Comparison of ENCODE assay signal across 27 cellular contexts in genomic region chr5:65986796-65987195, GRCh38.
A peak's percentile ranks its signal among the peaks of the same experiment; 100 is the strongest.
DNase-seq lines count a peak whose midpoint lies in the region; ATAC-seq and TF ChIP-seq lines count a peak whose summit lies in the region.
"Had no signal": no experiment of that assay in that cellular context is flagged by ENCODE, and none has a peak within 500 bp of the region (broad histone marks: within the 10 kb centered on the region; RNA-seq: fewer than 3 reads in every experiment).

No MANE protein-coding gene starts in this region.

- peaks cover 98% of the 10 kb centered on the region for H3K79me2 ChIP-seq in osteoblast (ENCODE audit: insufficient read depth, low read length)

- peaks cover 85% of the 10 kb centered on the region for H4K20me1 ChIP-seq in osteoblast (ENCODE audit: insufficient read depth, low read length)

- peak overlapping the region; percentile 64 for H3K4me2 ChIP-seq in osteoblast (ENCODE audit: insufficient read depth, low read length)
- H3K4me2 ChIP-seq: smooth muscle cell had no signal

- DNase-seq in NCI-H2029 (lab: John Stamatoyannopoulos, UW) (peak; percentile 12), NCI-H2029 treated with DMSO at 0.1 percent for 48 hours (lab: John Stamatoyannopoulos, UW) (no peak), HEK293T (ENCODE audit: extremely low spot score) (no peak), chondrocyte (ENCODE audit: low spot score) (no peak), osteoblast (ENCODE audit: insufficient read length, low spot score, missing footprints) (no peak), cerebellar cortex (ENCODE audit: low spot score) (no peak), CD1c-positive myeloid dendritic cell (ENCODE audit: extremely low spot score) (no peak)
- DNase-seq: activated CD4-positive, alpha-beta T cell treated with anti-CD3 and anti-CD28 coated beads for 1 hour; activated CD8-positive, alpha-beta memory T cell treated with anti-CD3 and anti-CD28 coated beads for 24 hours; activated T-cell treated with anti-CD3 and anti-CD28 coated beads, Interleukin-2, amount 50 U/mL, for 1 hour; BE2C; effector CD8-positive, alpha-beta T cell; EL; H9; Kasumi-1; left ventricle myocardium superior; mucosa of descending colon; NCI-H187 treated with DMSO at 0.1 percent for 48 hours; NCI-H446 treated with DMSO at 0.1 percent for 48 hours; Peyer's patch; SIG-M5; stimulated activated CD4-positive, alpha-beta T cell treated with anti-CD3 and anti-CD28 coated beads, Interleukin-2, amount 100 ng/mL, for 24 hours; T-cell had no signal

- H3K9me3 Mint-ChIP-seq in chondrocyte (ENCODE audit: low read depth): no peaks in the 10 kb centered on the region
- H3K9me3 Mint-ChIP-seq: H9, T-cell had no signal

- CTCF ChIA-PET in HEK293T (lab: Yijun Ruan, JAX): no interaction called here

- H2AFZ ChIP-seq in osteoblast (ENCODE audit: low read length): no peak overlapping the region

- H3K4me3 ChIP-seq in osteoblast (ENCODE audit: insufficient read depth, low read length): no peak overlapping the region
- H3K4me3 ChIP-seq: mucosa of descending colon, Peyer's patch, smooth muscle cell had no signal

- H3K4me3 Mint-ChIP-seq in chondrocyte (ENCODE audit: unreplicated experiment): no peak overlapping the region
- H3K4me3 Mint-ChIP-seq: brain, H9, T-cell had no signal

- no peak for ATAC-seq in GM18511 (IDR thresholded peaks at IDR 0.05; ENCODE audit: unreplicated experiment)
- ATAC-seq: left ventricle myocardium superior, mucosa of descending colon, T-cell had no signal

- no peaks in the 10 kb centered on the region for H3K9me3 ChIP-seq in osteoblast (ENCODE audit: low read depth, low read length)
- H3K9me3 ChIP-seq: BE2C, mucosa of descending colon, neutrophil, Peyer's patch had no signal

- TF ChIP-seq CTCF in chondrocyte (IDR thresholded peaks at IDR 0.05) (no peak), osteoblast (IDR thresholded peaks at IDR 0.05; ENCODE audit: extremely low read depth, low read depth, low read length) (no peak)

- peak overlapping the region; percentile 10 for H3K27ac ChIP-seq in osteoblast (ENCODE audit: low read depth, low read length)
- H3K27ac ChIP-seq: neutrophil, Peyer's patch had no signal

- H3K27me3 Mint-ChIP-seq in chondrocyte (ENCODE audit: low read depth): no peaks in the 10 kb centered on the region
- H3K27me3 Mint-ChIP-seq: brain, T-cell had no signal

- peak overlapping the region; percentile 83 for H3K27ac Mint-ChIP-seq in chondrocyte (ENCODE audit: unreplicated experiment)

- H3K36me3 ChIP-seq in osteoblast (ENCODE audit: insufficient read depth, low read length): peaks cover 3% of the 10 kb centered on the region
- H3K36me3 ChIP-seq: BE2C, Peyer's patch had no signal

- H3K27me3 ChIP-seq in osteoblast (ENCODE audit: insufficient read depth, low read length): no peaks in the 10 kb centered on the region
- H3K27me3 ChIP-seq: BE2C, neutrophil, Peyer's patch had no signal

- POLR2A ChIA-PET in HEK293T (lab: Yijun Ruan, JAX): no interaction called here

- H3K36me3 Mint-ChIP-seq in chondrocyte (ENCODE audit: low read depth): peaks cover 3% of the 10 kb centered on the region

- peaks cover 21% of the 10 kb centered on the region for H3K4me1 ChIP-seq in osteoblast (ENCODE audit: insufficient read depth, low read length)
- H3K4me1 ChIP-seq: BE2C had no signal

- H3K4me1 Mint-ChIP-seq in chondrocyte (ENCODE audit: low read depth): peaks cover 48% of the 10 kb centered on the region

TF ChIP-seq in HEK293T, 16 proteins besides CTCF, POLR2A, EP300 and RAD21:
- TF ChIP-seq ZNF384 (IDR thresholded peaks at IDR 0.05) (no peak), FOXK2 (IDR thresholded peaks at IDR 0.05) (no peak), PKNOX1 (IDR thresholded peaks at IDR 0.05) (peak; percentile 39; the same call in 1 of the 2 replicates)
TF ChIP-seq in HEK293T: peak in this region for 1.
